In genomic region chr3:39327746-39328349, GRCh38 we compare ENCODE assay signal across 12 cellular contexts. TPM values are rescaled to one million over a fixed set of nuclear protein-coding genes. Genes with fewer than 3 reads are reported as not detected.
A peak's percentile ranks its signal among the peaks of the same experiment; 100 is the strongest.
DNase-seq lines count a peak whose midpoint lies in the region; ATAC-seq, FAIRE-seq and TF ChIP-seq lines count a peak whose summit lies in the region.
"Had no signal": no experiment of that assay in that cellular context is flagged by ENCODE, and none has a peak within 500 bp of the region (broad histone marks: within the 10 kb centered on the region; RNA-seq: fewer than 3 reads in every experiment).

No MANE protein-coding gene starts in this region.

- H3K9me3 ChIP-seq in small intestine (ENCODE audit: control insufficient read depth, low read depth): no peaks in the 10 kb centered on the region

- H3K27ac ChIP-seq in small intestine (ENCODE audit: low read depth in 1 of 2, low read length in 1 of 2) (no peak overlapping the region), coronary artery (no peak overlapping the region)
- H3K27ac ChIP-seq: parathyroid adenoma had no signal

- no peaks in the 10 kb centered on the region for H3K4me1 ChIP-seq in small intestine (ENCODE audit: control insufficient read depth in 2 of 2, insufficient read depth in 1 of 2, low read depth in 1 of 2, low read length in 1 of 2)
- H3K4me1 ChIP-seq: parathyroid adenoma had no signal

- 73 to 87% (median 80%) methylated on average over 4 of the region's 4 CpGs for WGBS in small intestine, 3 donors

- DNase-seq in GM19239 (ENCODE audit: insufficient read length, low spot score) (no peak), small intestine (no peak), coronary artery (ENCODE audit: low spot score) (no peak), NCI-H2196 (lab: John Stamatoyannopoulos, UW; ENCODE audit: unreplicated experiment) (no peak), posterior cingulate gyrus (no peak)
- peak; percentile 26 to 49 for DNase-seq in activated CD4-positive, alpha-beta T cell treated with anti-CD3 and anti-CD28 coated beads, Interleukin-2, amount 50 U/mL, for 48 hours
- DNase-seq: DMS 273 treated with DMSO at 0.1 percent for 48 hours, endodermal cell, HCEC 1CT had no signal

- H3K4me3 ChIP-seq in GM12875 (ENCODE audit: low read depth, low read length) (peak overlapping the region; percentile 16), small intestine (ENCODE audit: low read depth in 1 of 2, low read length in 2 of 2) (no peak overlapping the region), coronary artery (no peak overlapping the region)

- no peaks in the 10 kb centered on the region for H3K36me3 ChIP-seq in small intestine (ENCODE audit: control insufficient read depth in 2 of 2, insufficient read depth in 2 of 2, low read length in 2 of 2)

- FAIRE-seq in GM19239 (lab: Jason Lieb, UNC) (peak; percentile 86), small intestine (lab: Jason Lieb, UNC) (no peak)

- intact Hi-C loops in posterior cingulate gyrus (cut with DNase I): no loop called here

- no peaks in the 10 kb centered on the region for H3K27me3 ChIP-seq in small intestine (ENCODE audit: control insufficient read depth in 2 of 2, insufficient read depth in 2 of 2, low read length in 2 of 2)

- peak; percentile 64 for ATAC-seq in HG02970 (IDR thresholded peaks at IDR 0.05; ENCODE audit: low FRiP score, unreplicated experiment)

- TF ChIP-seq CTCF in GM12875 (IDR thresholded peaks at IDR 0.05; ENCODE audit: borderline replicate concordance, insufficient read depth, low read depth, low read length): no peak
- TF ChIP-seq CTCF in coronary artery (IDR thresholded peaks at IDR 0.05): no peak

RNA-seq across cellular contexts. Expression of gene CCR8, which starts 1.7 kb away (rescaled TPM):
- polyA plus RNA-seq in small intestine: not detected

RNA-seq across cellular contexts. Expression of gene CX3CR1, which starts 48.0 kb away (rescaled TPM):
- polyA plus RNA-seq in small intestine: under 1 TPM in 1 of 3 donors, not detected in 2; 0.06 TPM

RNA-seq across cellular contexts. Expression of gene SLC25A38, which starts 55.3 kb away (rescaled TPM):
- 10 to 100 TPM; 17.3 to 33.3 (median 28.2) TPM for polyA plus RNA-seq in small intestine

Comparison
In these comparisons a context has a peak if more than half of its experiments do, and no peak if none do; other contexts are left out.
1. DNase-seq: peak in activated CD4-positive, alpha-beta T cell treated with anti-CD3 and anti-CD28 coated beads, Interleukin-2, amount 50 U/mL, for 48 hours (2 of 2); none in GM19239 (single experiment), small intestine (single experiment), coronary artery (single experiment), NCI-H2196 (single experiment) and posterior cingulate gyrus (0 of 10).